In genomic region chr5:120367896-120368634, GRCh38 we compare ENCODE assay signal across 20 cellular contexts.
"Had no signal": no experiment of that assay in that cellular context is flagged by ENCODE, and none has a peak within 500 bp of the region (broad histone marks: within the 10 kb centered on the region; RNA-seq: fewer than 3 reads in every experiment).

No MANE protein-coding gene starts in this region.

- H3K4me3 ChIP-seq: colonic mucosa, heart right ventricle, lung, right lobe of liver, transverse colon had no signal

- ATAC-seq: activated CD4-positive, CD25-positive, alpha-beta regulatory T cell treated with anti-CD3 and anti-CD28 coated beads, Interleukin-2, amount 50 U/mL, for 24 hours; activated CD8-positive, alpha-beta T cell treated with anti-CD3 and anti-CD28 coated beads, Interleukin-2, amount 10 ng/mL, durations not matched to agents 7 days and 5 days; activated naive CD4-positive, alpha-beta T cell treated with anti-CD3 and anti-CD28 coated beads, Interleukin-2, amount 50 U/mL, for 72 hours; SK-N-SH treated with all-trans-retinoic acid at 6 μM for 48 hours had no signal

- H3K9ac ChIP-seq: parathyroid adenoma had no signal

- FAIRE-seq: astrocyte, small intestine had no signal

- H2AFZ ChIP-seq: parathyroid adenoma had no signal

- H3K36me3 ChIP-seq: colonic mucosa, heart right ventricle, right lobe of liver, transverse colon had no signal

- H3K4me1 ChIP-seq: colonic mucosa, heart right ventricle, parathyroid adenoma, right lobe of liver had no signal

- H3K36me3 Mint-ChIP-seq: activated naive CD4-positive, alpha-beta T cell treated with anti-CD3 and anti-CD28 coated beads, Interleukin-2, amount 50 U/mL, for 72 hours; mesothelial cell of epicardium; stimulated activated naive B cell treated with anti-CD40 and anti-IgM and Interleukin-4, amounts not matched to agents 10 μg/mL and 1 μg/mL and 100 μg/mL, for 72 hours had no signal

- H3K4me3 Mint-ChIP-seq: activated CD8-positive, alpha-beta T cell treated with anti-CD3 and anti-CD28 coated beads, Interleukin-2, amount 10 ng/mL, durations not matched to agents 7 days and 5 days; mesothelial cell of epicardium; nephron; stimulated activated naive B cell treated with anti-CD40 and anti-IgM and Interleukin-4, amounts not matched to agents 10 μg/mL and 1 μg/mL and 100 μg/mL, for 72 hours had no signal

- H3K27me3 ChIP-seq: colonic mucosa, heart right ventricle, right lobe of liver, transverse colon had no signal

- H3K27me3 Mint-ChIP-seq: stimulated activated naive B cell treated with anti-CD40 and anti-IgM and Interleukin-4, amounts not matched to agents 10 μg/mL and 1 μg/mL and 100 μg/mL, for 72 hours had no signal

- DNase-seq: activated CD4-positive, alpha-beta T cell treated with anti-CD3 and anti-CD28 coated beads, Interleukin-2, amount 50 U/mL, for 1 hour; activated CD8-positive, alpha-beta T cell treated with anti-CD3 and anti-CD28 coated beads, Interleukin-2, amount 10 ng/mL, durations not matched to agents 7 days and 5 days; activated gamma-delta T cell treated with Interleukin-2 at 50 U/mL for 16 hours; colonic mucosa; heart right ventricle; islet precursor cell; nucleus accumbens; right lobe of liver; small intestine; stimulated activated CD4-positive, alpha-beta T cell treated with anti-CD3 and anti-CD28 coated beads, Interleukin-2, amount 100 ng/mL, for 24 hours; stimulated activated naive B cell treated with anti-CD40 and anti-IgM and Interleukin-4, amounts not matched to agents 10 μg/mL and 1 μg/mL and 100 μg/mL, for 72 hours had no signal

- H3K9me3 Mint-ChIP-seq: activated naive CD4-positive, alpha-beta T cell treated with anti-CD3 and anti-CD28 coated beads, Interleukin-2, amount 50 U/mL, for 72 hours; mesothelial cell of epicardium; nephron; stimulated activated naive B cell treated with anti-CD40 and anti-IgM and Interleukin-4, amounts not matched to agents 10 μg/mL and 1 μg/mL and 100 μg/mL, for 72 hours had no signal

- H3K9me3 ChIP-seq: colonic mucosa, right lobe of liver, transverse colon had no signal

- H3K27ac ChIP-seq: colonic mucosa, heart right ventricle, parathyroid adenoma, right lobe of liver had no signal

- H3K79me2 ChIP-seq: parathyroid adenoma had no signal

- H3K4me1 Mint-ChIP-seq: mesothelial cell of epicardium; nephron; stimulated activated naive B cell treated with anti-CD40 and anti-IgM and Interleukin-4, amounts not matched to agents 10 μg/mL and 1 μg/mL and 100 μg/mL, for 72 hours had no signal

- H3K27ac Mint-ChIP-seq: activated CD8-positive, alpha-beta T cell treated with anti-CD3 and anti-CD28 coated beads, Interleukin-2, amount 10 ng/mL, durations not matched to agents 7 days and 5 days; activated naive CD4-positive, alpha-beta T cell treated with anti-CD3 and anti-CD28 coated beads, Interleukin-2, amount 50 U/mL, for 72 hours; mesothelial cell of epicardium; nephron; stimulated activated naive B cell treated with anti-CD40 and anti-IgM and Interleukin-4, amounts not matched to agents 10 μg/mL and 1 μg/mL and 100 μg/mL, for 72 hours had no signal
